Comparison of ENCODE assay signal across 8 cellular contexts in genomic region chr7:44103566-44103940, GRCh38. TPM values are rescaled to one million over a fixed set of nuclear protein-coding genes. Genes with fewer than 3 reads are reported as not detected.
A peak's percentile ranks its signal among the peaks of the same experiment; 100 is the strongest.
DNase-seq lines count a peak whose midpoint lies in the region; ATAC-seq and TF ChIP-seq lines count a peak whose summit lies in the region.

No MANE protein-coding gene starts in this region.

- H3K27me3 ChIP-seq in WERI-Rb-1 (ENCODE audit: insufficient read depth, low read depth, severe bottlenecking) (no peaks in the 10 kb centered on the region), gastrocnemius medialis (peaks cover 8 to 10% (median 9%) of the 10 kb centered on the region in 3 donors)

- no peak for TF ChIP-seq POLR2A in gastrocnemius medialis (IDR thresholded peaks at IDR 0.05)

- H3K4me1 ChIP-seq in gastrocnemius medialis = peaks cover 0 to 8% of the 10 kb centered on the region in 2 donors

- ATAC-seq in gastrocnemius medialis (no peak), GM18502 (IDR thresholded peaks at IDR 0.05; ENCODE audit: poor library complexity, unreplicated experiment) (no peak), GM21717 (IDR thresholded peaks at IDR 0.05; ENCODE audit: unreplicated experiment) (no peak)

- DNase-seq in GM13977 (ENCODE audit: low spot score) = peak; percentile 33
- no peak for DNase-seq in WERI-Rb-1
- DNase-seq in gastrocnemius medialis = no peak
- DNase-seq in GDM1 (lab: John Stamatoyannopoulos, UW) = no peak
- DNase-seq in glomerular visceral epithelial cell (ENCODE audit: extremely low spot score) = no peak

- no peak overlapping the region for H3K27ac ChIP-seq in WERI-Rb-1
- peak overlapping the region in 3 of 4 donors; percentile 0 to 43 (median 20) for H3K27ac ChIP-seq in gastrocnemius medialis

- TF ChIP-seq CTCF in GM13977 (IDR thresholded peaks at IDR 0.05; ENCODE audit: extremely low read depth, insufficient read depth, missing control alignments) (no peak), WERI-Rb-1 (IDR thresholded peaks at IDR 0.05; ENCODE audit: low read depth, low read length) (no peak), gastrocnemius medialis (IDR thresholded peaks at IDR 0.05 in 4 of 5, conservative IDR thresholded peaks at IDR 0.05 in 1 of 5) (no peak)

- intact Hi-C loops in gastrocnemius medialis (cut with DNase I; ENCODE audit: low total_unique reads) = no loop called here

- in situ Hi-C loops in GM13977 (cut with MboI; ENCODE audit: low pct_unique_long_range_greater_than_20kb, low sequenced_read_pairs, unreplicated experiment) (no loop called here), gastrocnemius medialis (cut with MboI; ENCODE audit: low sequenced_read_pairs in 4 of 4) (no loop called here)

- H3K4me3 ChIP-seq in WERI-Rb-1 (ENCODE audit: low read depth, low read length) (peak overlapping the region; percentile 22), iPS-11a (ENCODE audit: low read depth, low read length) (peak overlapping the region; percentile 41), gastrocnemius medialis (peak overlapping the region in 1 of 4 donors; percentile 50)

- H3K36me3 ChIP-seq in WERI-Rb-1 = peaks cover 17% of the 10 kb centered on the region
- H3K36me3 ChIP-seq in gastrocnemius medialis = no peaks in the 10 kb centered on the region

- no peaks in the 10 kb centered on the region for H3K9me3 ChIP-seq in WERI-Rb-1 (ENCODE audit: severe bottlenecking)
- H3K9me3 ChIP-seq in gastrocnemius medialis = no peaks in the 10 kb centered on the region

RNA-seq across cellular contexts. Expression of gene AEBP1, which starts 0.6 kb away (rescaled TPM):
- total RNA-seq in gastrocnemius medialis = 10 to 100 TPM in 2 of 4 donors, 1 to 10 TPM in 2; 5.8 to 23.6 (median 15.9) TPM

RNA-seq across cellular contexts. Expression of gene POLD2, which starts 19.8 kb away (rescaled TPM):
- total RNA-seq in gastrocnemius medialis = 10 to 100 TPM; 69.4 to 93.0 (median 77.7) TPM

RNA-seq across cellular contexts. Expression of gene POLM, which starts 21.2 kb away (rescaled TPM):
- 10 to 100 TPM; 11.1 to 34.6 (median 17.3) TPM for total RNA-seq in gastrocnemius medialis

RNA-seq across cellular contexts. Expression of gene MYL7, which starts 37.6 kb away (rescaled TPM):
- 1 to 10 TPM in 1 of 4 donors, not detected in 3; 2.6 TPM for total RNA-seq in gastrocnemius medialis

RNA-seq across cellular contexts. Expression of gene PGAM2, which starts 38.2 kb away (rescaled TPM):
- 100 to 1,000 TPM; 129 to 355 (median 306) TPM for total RNA-seq in gastrocnemius medialis
